Comparison of ENCODE assay signal across 2 cellular contexts in genomic region chr3:123066599-123066895, GRCh38.
TF ChIP-seq lines count a peak whose summit lies in the region.

No MANE protein-coding gene starts in this region.

TF ChIP-seq in H1, 55 proteins besides CTCF, POLR2A, EP300 and RAD21:
- TF ChIP-seq RNF2 (IDR thresholded peaks at IDR 0.05; ENCODE audit: borderline replicate concordance, low read depth, low read length, missing control alignments, poor library complexity, severe bottlenecking) (no peak), BRCA1 (IDR thresholded peaks at IDR 0.05; ENCODE audit: low read depth, low read length) (no peak), CTBP2 (IDR thresholded peaks at IDR 0.05; ENCODE audit: borderline replicate concordance, insufficient read depth, insufficient read length, low read length) (no peak), SIN3A (conservative IDR thresholded peaks at IDR 0.05 in 1 of 2, IDR thresholded peaks at IDR 0.05 in 1 of 2; ENCODE audit: low read depth in 1 of 2, low read length in 2 of 2) (no peak), BCL11A (IDR thresholded peaks at IDR 0.05; ENCODE audit: low read depth in 2 of 2, low read length in 2 of 2) (no peak), GTF2F1 (IDR thresholded peaks at IDR 0.05; ENCODE audit: borderline replicate concordance, low read depth, low read length) (no peak), RXRA (IDR thresholded peaks at IDR 0.05; ENCODE audit: insufficient read depth, low read depth, low read length) (no peak), KDM5A (IDR thresholded peaks at IDR 0.05; ENCODE audit: low read length) (no peak), NANOG (IDR thresholded peaks at IDR 0.05; ENCODE audit: insufficient read depth, low read depth, low read length, poor library complexity, severe bottlenecking) (no peak), CBX5 (IDR thresholded peaks at IDR 0.05; ENCODE audit: low read depth, low read length) (no peak), RFX5 (IDR thresholded peaks at IDR 0.05; ENCODE audit: borderline replicate concordance, low read depth, low read length) (no peak)
- TF ChIP-seq, protein P1, sequence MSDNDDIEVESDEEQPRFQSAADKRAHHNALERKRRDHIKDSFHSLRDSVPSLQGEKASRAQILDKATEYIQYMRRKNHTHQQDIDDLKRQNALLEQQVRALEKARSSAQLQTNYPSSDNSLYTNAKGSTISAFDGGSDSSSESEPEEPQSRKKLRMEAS (IDR thresholded peaks at IDR 0.05), result no peak
- TF ChIP-seq, protein P2, sequence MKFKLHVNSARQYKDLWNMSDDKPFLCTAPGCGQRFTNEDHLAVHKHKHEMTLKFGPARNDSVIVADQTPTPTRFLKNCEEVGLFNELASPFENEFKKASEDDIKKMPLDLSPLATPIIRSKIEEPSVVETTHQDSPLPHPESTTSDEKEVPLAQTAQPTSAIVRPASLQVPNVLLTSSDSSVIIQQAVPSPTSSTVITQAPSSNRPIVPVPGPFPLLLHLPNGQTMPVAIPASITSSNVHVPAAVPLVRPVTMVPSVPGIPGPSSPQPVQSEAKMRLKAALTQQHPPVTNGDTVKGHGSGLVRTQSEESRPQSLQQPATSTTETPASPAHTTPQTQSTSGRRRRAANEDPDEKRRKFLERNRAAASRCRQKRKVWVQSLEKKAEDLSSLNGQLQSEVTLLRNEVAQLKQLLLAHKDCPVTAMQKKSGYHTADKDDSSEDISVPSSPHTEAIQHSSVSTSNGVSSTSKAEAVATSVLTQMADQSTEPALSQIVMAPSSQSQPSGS (IDR thresholded peaks at IDR 0.05; ENCODE audit: low read length), result no peak

TF ChIP-seq in neural cell, 6 proteins besides CTCF, POLR2A, EP300 and RAD21:
- TF ChIP-seq POLR2AphosphoS5 (IDR thresholded peaks at IDR 0.05) (no peak), REST (IDR thresholded peaks at IDR 0.05; ENCODE audit: borderline replicate concordance) (no peak), TAF1 (IDR thresholded peaks at IDR 0.05; ENCODE audit: low read depth) (no peak), SMC3 (conservative IDR thresholded peaks at IDR 0.05; ENCODE audit: poor library complexity) (no peak), EZH2 (IDR thresholded peaks at IDR 0.05; ENCODE audit: borderline replicate concordance, insufficient read depth, low read length, poor library complexity, severe bottlenecking) (no peak), MXI1 (conservative IDR thresholded peaks at IDR 0.05; ENCODE audit: poor library complexity, severe bottlenecking) (no peak)
TF ChIP-seq in neural cell: peak in this region for 0.
